ENCODE assay signal across 13 cellular contexts in genomic region chr16:19715566-19715965, GRCh38. TPM values are rescaled to one million over a fixed set of nuclear protein-coding genes. Genes with fewer than 3 reads are reported as not detected.
DNase-seq lines count a peak whose midpoint lies in the region; ATAC-seq and TF ChIP-seq lines count a peak whose summit lies in the region.
"Had no signal": no experiment of that assay in that cellular context is flagged by ENCODE, and none has a peak within 500 bp of the region (broad histone marks: within the 10 kb centered on the region; RNA-seq: fewer than 3 reads in every experiment).

No MANE protein-coding gene starts in this region.

- no peak for TF ChIP-seq CTCF in DND-41 (IDR thresholded peaks at IDR 0.05; ENCODE audit: borderline replicate concordance, extremely low read depth, low read length, poor library complexity, severe bottlenecking)
- TF ChIP-seq CTCF in epithelial cell of esophagus (IDR thresholded peaks at IDR 0.05; ENCODE audit: insufficient read depth, low read depth, low read length, missing control alignments) = no peak
- TF ChIP-seq CTCF in parathyroid adenoma (IDR thresholded peaks at IDR 0.05) = no peak

- no peaks in the 10 kb centered on the region for H3K9me3 ChIP-seq in DND-41 (ENCODE audit: insufficient read depth, low read length, severe bottlenecking)
- no peaks in the 10 kb centered on the region for H3K9me3 ChIP-seq in parathyroid adenoma (ENCODE audit: control insufficient read depth, low read length)
- H3K9me3 ChIP-seq: pancreas, tibial nerve had no signal

- peaks cover 44% of the 10 kb centered on the region for H4K20me1 ChIP-seq in DND-41 (ENCODE audit: insufficient read depth, low read length)

- H2AFZ ChIP-seq in DND-41 (ENCODE audit: low read depth, low read length) (no peak overlapping the region), parathyroid adenoma (no peak overlapping the region)

- peak overlapping the region; percentile 80; the same call in 1 of the 2 replicates for H3K4me2 ChIP-seq in DND-41 (ENCODE audit: insufficient read depth, low read length)
- H3K4me2 ChIP-seq in parathyroid adenoma (ENCODE audit: low read length) = peak overlapping the region; percentile 88

- peaks cover 62% of the 10 kb centered on the region for H3K79me2 ChIP-seq in DND-41 (ENCODE audit: insufficient read depth, low read length)
- H3K79me2 ChIP-seq in parathyroid adenoma = peaks cover 50% of the 10 kb centered on the region

- ATAC-seq in DND-41 (ENCODE audit: insufficient read depth, low read depth) (no peak), GM19395 (IDR thresholded peaks at IDR 0.05; ENCODE audit: unreplicated experiment) (no peak)

- H3K4me1 ChIP-seq in DND-41 (ENCODE audit: insufficient read depth, low read length) (peaks cover 33% of the 10 kb centered on the region), parathyroid adenoma (peaks cover 33% of the 10 kb centered on the region)

- H3K27ac ChIP-seq in DND-41 (ENCODE audit: low read length) (no peak overlapping the region), parathyroid adenoma (peak overlapping the region; percentile 90)

- DNase-seq in DND-41 (no peak), M059J (ENCODE audit: low read depth) (peak; percentile 39), epithelial cell of esophagus (ENCODE audit: low read depth) (peak; percentile 69), NOMO-1 treated with dmso at 0.1 percent for 144 hours (lab: John Stamatoyannopoulos, UW; ENCODE audit: unreplicated experiment) (no peak), NCI-H1694 treated with DMSO at 0.1 percent for 48 hours (lab: John Stamatoyannopoulos, UW) (no peak)
- DNase-seq: activated CD4-positive, alpha-beta T cell treated with anti-CD3 and anti-CD28 coated beads for 1 hour; MM.1S; NCI-H187 treated with DMSO at 0.1 percent for 48 hours; NCI-H446 treated with DMSO at 0.1 percent for 48 hours; pancreas had no signal

- H3K9ac ChIP-seq in DND-41 (ENCODE audit: low read depth, low read length) (no peak overlapping the region), parathyroid adenoma (no peak overlapping the region)

- H3K27me3 ChIP-seq in DND-41 (ENCODE audit: insufficient read depth, low read length, poor library complexity) = no peaks in the 10 kb centered on the region
- H3K27me3 ChIP-seq in parathyroid adenoma (ENCODE audit: control insufficient read depth, insufficient read depth, low read length) = no peaks in the 10 kb centered on the region
- H3K27me3 ChIP-seq: pancreas, tibial nerve had no signal

- H3K4me3 ChIP-seq in DND-41 (ENCODE audit: low read depth in 1 of 2, low read length in 2 of 2) = no peak overlapping the region
- no peak overlapping the region for H3K4me3 ChIP-seq in epithelial cell of esophagus (ENCODE audit: low read length)
- peak overlapping the region; percentile 87 for H3K4me3 ChIP-seq in parathyroid adenoma (ENCODE audit: low read depth, low read length)
- H3K4me3 ChIP-seq: pancreas had no signal

- H3K36me3 ChIP-seq in DND-41 (ENCODE audit: insufficient read depth, low read length) = peaks cover 52% of the 10 kb centered on the region
- H3K36me3 ChIP-seq in parathyroid adenoma (ENCODE audit: control insufficient read depth, insufficient read depth, low read length) = no peaks in the 10 kb centered on the region

RNA-seq across cellular contexts. Expression of gene KNOP1, which starts 2.5 kb away (rescaled TPM):
- 10.3 and 13.6 TPM in 2 replicates for total RNA-seq in M059J (2014; rRNA removed; shearing (Covaris generic))

RNA-seq across cellular contexts. Expression of gene IQCK, which starts 2.5 kb away (rescaled TPM):
- total RNA-seq in M059J (2014; rRNA removed; shearing (Covaris generic)) = 6.9 and 9.7 TPM in 2 replicates

Comparison
In these comparisons a context has a peak if more than half of its experiments do, and no peak if none do; other contexts are left out.
1. DNase-seq: peak in M059J (single experiment) and epithelial cell of esophagus (single experiment); none in DND-41 (single experiment), NOMO-1 treated with dmso at 0.1 percent for 144 hours (single experiment) and NCI-H1694 treated with DMSO at 0.1 percent for 48 hours (single experiment).